7 cellular contexts compared by ENCODE assay signal in the genomic region with DNA sequence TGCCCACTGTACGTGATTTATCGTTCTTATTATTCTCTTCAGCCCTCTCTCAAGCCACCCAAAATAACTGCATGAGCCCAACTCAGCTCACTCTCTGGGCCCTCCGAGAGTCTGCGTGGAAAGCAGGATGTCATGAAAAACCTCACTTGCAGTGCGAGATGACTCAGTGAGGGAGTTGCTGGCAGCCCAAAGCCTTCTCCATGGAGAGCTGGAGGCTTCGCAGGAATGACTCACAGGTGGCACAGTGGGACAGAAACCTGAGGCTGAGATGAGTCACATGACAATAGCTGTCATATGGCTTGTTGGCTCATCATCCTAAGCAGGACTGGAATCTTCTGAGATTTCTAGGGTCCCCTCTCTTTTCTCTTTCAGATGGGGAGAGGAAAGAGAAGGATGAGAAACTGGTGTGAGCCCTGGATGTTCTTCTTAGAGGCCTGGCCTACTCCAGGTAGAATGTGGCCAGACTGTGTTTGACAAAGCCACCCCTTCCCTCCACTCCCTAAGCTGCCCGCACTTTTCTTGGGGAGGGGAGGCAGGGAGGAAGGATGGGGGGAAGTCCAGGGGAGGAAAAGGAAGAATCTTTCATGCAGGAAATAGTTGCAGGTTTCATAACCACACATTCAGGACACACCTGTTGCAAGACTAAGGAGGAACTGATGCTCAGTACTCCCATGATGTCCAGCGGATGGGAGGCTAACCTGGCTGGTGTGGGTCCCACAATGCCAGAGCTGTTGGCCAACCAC.
DNase-seq lines count a peak whose midpoint lies in the region; ATAC-seq and TF ChIP-seq lines count a peak whose summit lies in the region.

No MANE protein-coding gene starts in this region.

- peak; percentile 87 for DNase-seq in RWPE2 (ENCODE audit: low spot score)
- peak; percentile 4 for DNase-seq in fibroblast of villous mesenchyme (ENCODE audit: low read depth)
- peak; percentile 58 for DNase-seq in stimulated activated CD4-positive, alpha-beta T cell treated with anti-CD3 and anti-CD28 coated beads, Interleukin-4, amount 100 ng/mL, for 24 hours
- no peak for DNase-seq in esophagus squamous epithelium (lab: John Stamatoyannopoulos, UW)
- DNase-seq in NAMALWA (ENCODE audit: low spot score) = no peak

- H3K4me3 ChIP-seq in RWPE2 (ENCODE audit: severe bottlenecking) = no peak overlapping the region
- H3K4me3 ChIP-seq in fibroblast of villous mesenchyme (ENCODE audit: low read depth, low read length) = no peak overlapping the region
- no peak overlapping the region for H3K4me3 ChIP-seq in esophagus squamous epithelium

- H3K4me1 ChIP-seq in RWPE2 (ENCODE audit: insufficient read depth, poor library complexity, severe bottlenecking) (no peaks in the 10 kb centered on the region), esophagus squamous epithelium (peaks cover 10 to 20% (median 10%) of the 10 kb centered on the region in 3 donors)

- TF ChIP-seq POLR2A in esophagus squamous epithelium (IDR thresholded peaks at IDR 0.05) = no peak

- WGBS in esophagus squamous epithelium, 2 donors = 43 to 50% methylated on average over 5 to 8 of the region's 8 CpGs

- peaks cover 8% of the 10 kb centered on the region for H3K27me3 ChIP-seq in RWPE2 (ENCODE audit: insufficient read depth, poor library complexity, severe bottlenecking)
- peaks cover 0 to 32% (median 0%) of the 10 kb centered on the region in 4 donors for H3K27me3 ChIP-seq in esophagus squamous epithelium

- H3K27ac ChIP-seq in RWPE2 (ENCODE audit: poor library complexity, severe bottlenecking) (no peak overlapping the region), esophagus squamous epithelium (no peak overlapping the region)

- H3K9me3 ChIP-seq in RWPE2 (ENCODE audit: severe bottlenecking) = no peaks in the 10 kb centered on the region
- H3K9me3 ChIP-seq in esophagus squamous epithelium = no peaks in the 10 kb centered on the region

- H3K36me3 ChIP-seq in RWPE2 (ENCODE audit: low read depth) = no peaks in the 10 kb centered on the region
- no peaks in the 10 kb centered on the region for H3K36me3 ChIP-seq in esophagus squamous epithelium

- intact Hi-C loops in esophagus squamous epithelium (cut with DNase I) = no loop called here

- ATAC-seq in GM18520 (IDR thresholded peaks at IDR 0.05; ENCODE audit: unreplicated experiment) (peak; percentile 45), RWPE2 (ENCODE audit: low read depth) (peak; percentile 97), HG02588 (IDR thresholded peaks at IDR 0.05; ENCODE audit: unreplicated experiment) (no peak)

- TF ChIP-seq CTCF in RWPE2 (IDR thresholded peaks at IDR 0.05; ENCODE audit: poor library complexity, severe bottlenecking) (no peak), fibroblast of villous mesenchyme (IDR thresholded peaks at IDR 0.05; ENCODE audit: insufficient read depth, low read depth, low read length) (no peak), esophagus squamous epithelium (IDR thresholded peaks at IDR 0.05) (no peak)

Comparison
In these comparisons a context has a peak if more than half of its experiments do, and no peak if none do; other contexts are left out.
1. DNase-seq: peak in RWPE2 (single experiment), fibroblast of villous mesenchyme (single experiment) and stimulated activated CD4-positive, alpha-beta T cell treated with anti-CD3 and anti-CD28 coated beads, Interleukin-4, amount 100 ng/mL, for 24 hours (single experiment); none in esophagus squamous epithelium (single experiment) and NAMALWA (single experiment).